13 cellular contexts compared by ENCODE assay signal in genomic region chr16:77963185-77964044, GRCh38. TPM values are rescaled to one million over a fixed set of nuclear protein-coding genes. Genes with fewer than 3 reads are reported as not detected.
A peak's percentile ranks its signal among the peaks of the same experiment; 100 is the strongest.
DNase-seq lines count a peak whose midpoint lies in the region; ATAC-seq and TF ChIP-seq lines count a peak whose summit lies in the region.
"Had no signal": no experiment of that assay in that cellular context is flagged by ENCODE, and none has a peak within 500 bp of the region (broad histone marks: within the 10 kb centered on the region; RNA-seq: fewer than 3 reads in every experiment).

No MANE protein-coding gene starts in this region.

- DNase-seq in GM06990 (ENCODE audit: extremely low read depth, insufficient read length) (peak; percentile 58), iPS DF 4.7 (ENCODE audit: extremely low read depth, low spot score) (peak; percentile 81), Right ventricle myocardium inferior (ENCODE audit: missing footprints) (no peak), gastrocnemius medialis (no peak), SJCRH30 (no peak), inferior parietal cortex (ENCODE audit: extremely low spot score) (no peak)
- DNase-seq: GF-D8, hypothalamus, MV-4-11, T-cell had no signal

- ATAC-seq in GM21528 (IDR thresholded peaks at IDR 0.05; ENCODE audit: low FRiP score, unreplicated experiment) (peak; percentile 65), Right ventricle myocardium inferior (no peak), gastrocnemius medialis (no peak)
- ATAC-seq: T-cell had no signal

- H3K36me3 ChIP-seq in GM06990 (ENCODE audit: control insufficient read depth, insufficient read depth, low read length): no peaks in the 10 kb centered on the region
- H3K36me3 ChIP-seq in HUES64 (ENCODE audit: insufficient read depth, low read length): no peaks in the 10 kb centered on the region
- no peaks in the 10 kb centered on the region for H3K36me3 ChIP-seq in gastrocnemius medialis
- no peaks in the 10 kb centered on the region for H3K36me3 ChIP-seq in SJCRH30

- WGBS in HUES64: 41% methylated on average over 15 of the region's 16 CpGs

- in situ Hi-C loops in gastrocnemius medialis (cut with MboI; ENCODE audit: low sequenced_read_pairs in 4 of 4): loop anchor here in 2 of 4 donors (25.0 kb wide), 1 partner anchor 726 kb away; no protein-coding TSS in a partner anchor

- intact Hi-C loops in Right ventricle myocardium inferior (cut with DNase I): no loop called here
- intact Hi-C loops in gastrocnemius medialis (cut with DNase I; ENCODE audit: low total_unique reads): no loop called here

- TF ChIP-seq POLR2A in gastrocnemius medialis (IDR thresholded peaks at IDR 0.05): no peak

- peaks cover 46% of the 10 kb centered on the region for H3K4me1 ChIP-seq in HUES64 (ENCODE audit: insufficient read depth, low read length)
- no peaks in the 10 kb centered on the region for H3K4me1 ChIP-seq in gastrocnemius medialis
- no peaks in the 10 kb centered on the region for H3K4me1 ChIP-seq in SJCRH30

- H3K27me3 ChIP-seq in GM06990 (replicated peaks; ENCODE audit: control insufficient read depth, insufficient read depth, low read length) (no peaks in the 10 kb centered on the region), HUES64 (ENCODE audit: insufficient read depth, low read length) (peaks cover 8% of the 10 kb centered on the region; the same call in 1 of the 2 replicates), gastrocnemius medialis (peaks cover 0 to 3% (median 0%) of the 10 kb centered on the region in 3 donors), SJCRH30 (no peaks in the 10 kb centered on the region)

- H3K4me3 ChIP-seq in GM06990 (replicated peaks; ENCODE audit: low read depth, low read length) (peak overlapping the region; percentile 34), HUES64 (ENCODE audit: low read length) (no peak overlapping the region), gastrocnemius medialis (no peak overlapping the region), SJCRH30 (no peak overlapping the region)

- H3K9me3 ChIP-seq in HUES64 (ENCODE audit: insufficient read depth, low read depth, low read length) (no peaks in the 10 kb centered on the region), gastrocnemius medialis (no peaks in the 10 kb centered on the region), SJCRH30 (replicated peaks) (no peaks in the 10 kb centered on the region)

- peak overlapping the region; percentile 7; the same call in 1 of the 2 replicates for H3K9ac ChIP-seq in HUES64 (ENCODE audit: low read depth, low read length)

- H3K27ac ChIP-seq in HUES64 (ENCODE audit: low read depth, low read length): peak overlapping the region; percentile 89
- no peak overlapping the region for H3K27ac ChIP-seq in gastrocnemius medialis
- H3K27ac ChIP-seq in SJCRH30: no peak overlapping the region

- TF ChIP-seq CTCF in GM06990 (IDR thresholded peaks at IDR 0.05; ENCODE audit: insufficient read depth, low read length, poor library complexity, severe bottlenecking) (no peak), gastrocnemius medialis (IDR thresholded peaks at IDR 0.05 in 4 of 5, conservative IDR thresholded peaks at IDR 0.05 in 1 of 5) (no peak)

RNA-seq across cellular contexts. Expression of gene CLEC3A, which starts 58.9 kb away (rescaled TPM):
- 0.60 TPM for polyA plus RNA-seq in HUES64 (2013, experiment 1 of 2)
- 0.13 TPM for polyA plus RNA-seq in HUES64 (2013, experiment 2 of 2)
- not detected for total RNA-seq in Right ventricle myocardium inferior
- total RNA-seq in gastrocnemius medialis: not detected
- total RNA-seq in SJCRH30 (2014; rRNA removed; shearing (Covaris generic)): not detected in 2 replicates
- total RNA-seq: endothelial cell of umbilical vein, T-cell had no signal
- polyA plus RNA-seq: endothelial cell of umbilical vein had no signal

Comparison
In these comparisons a context has a peak if more than half of its experiments do, and no peak if none do; other contexts are left out.
1. DNase-seq: peak in GM06990 (single experiment) and iPS DF 4.7 (single experiment); none in Right ventricle myocardium inferior (single experiment), gastrocnemius medialis (0 of 2), SJCRH30 (0 of 2) and inferior parietal cortex (single experiment).